ENCODE assay signal across 28 cellular contexts in genomic region chr3:14332392-14332791, GRCh38.
"Had no signal": no experiment of that assay in that cellular context is flagged by ENCODE, and none has a peak within 500 bp of the region (broad histone marks: within the 10 kb centered on the region; RNA-seq: fewer than 3 reads in every experiment).

No MANE protein-coding gene starts in this region.

- H3K27me3 ChIP-seq: colonic mucosa, gastrocnemius medialis, neutrophil, pancreas, right atrium auricular region, tibial nerve, upper lobe of right lung, uterus had no signal

- H3K27ac Mint-ChIP-seq: dendritic cell treated with granulocyte-macrophage colony-stimulating factor and Interleukin-4, amounts not matched to agents 40 ng/mL and 50 ng/mL, for 4 days; endodermal cell; naive thymus-derived CD4-positive, alpha-beta T cell had no signal

- H3K4me1 ChIP-seq: colonic mucosa, right atrium auricular region, tibial nerve, upper lobe of right lung, uterus had no signal

- FAIRE-seq: kidney, pancreas had no signal

- H3K9me3 Mint-ChIP-seq: dendritic cell treated with granulocyte-macrophage colony-stimulating factor and Interleukin-4, amounts not matched to agents 40 ng/mL and 50 ng/mL, for 4 days; endodermal cell had no signal

- H3K36me3 ChIP-seq: colonic mucosa, gastrocnemius medialis, neutrophil, pancreas, prostate gland, right atrium auricular region, thoracic aorta, tibial nerve, upper lobe of right lung, uterus had no signal

- H3K9me3 ChIP-seq: colonic mucosa, gastrocnemius medialis, neutrophil, pancreas, prostate gland, right atrium auricular region, thoracic aorta, tibial nerve, upper lobe of right lung, uterus had no signal

- DNase-seq: colonic mucosa; effector CD8-positive, alpha-beta T cell; endodermal cell; foreskin fibroblast; gastrocnemius medialis; head of caudate nucleus; kidney; mesendoderm; midbrain; naive thymus-derived CD4-positive, alpha-beta T cell; stimulated activated CD4-positive, alpha-beta T cell treated with anti-CD3 and anti-CD28 coated beads, Interleukin-2, amount 100 ng/mL, for 24 hours; stimulated activated CD4-positive, alpha-beta T cell treated with anti-CD3 and anti-CD28 coated beads, Interleukin-4, amount 100 ng/mL, for 24 hours; stimulated activated naive CD8-positive, alpha-beta T cell treated with anti-CD3 and anti-CD28 coated beads, Interleukin-15, Interleukin-2, amounts not matched to agents 100 U/mL and 50 U/mL, for 24 hours; upper lobe of right lung; uterus had no signal

- ATAC-seq: esophagus mucosa; gastrocnemius medialis; left lobe of liver; naive thymus-derived CD4-positive, alpha-beta T cell; pancreas; sciatic nerve; stimulated activated effector memory CD8-positive, alpha-beta T cell treated with anti-CD3 and anti-CD28 coated beads, Interleukin-12 subunit alpha, Interleukin-12 subunit beta, amount 100 ng/mL, for 72 hours; stimulated activated naive CD8-positive, alpha-beta T cell treated with anti-CD3 and anti-CD28 coated beads, Interleukin-15, Interleukin-2, amounts not matched to agents 100 U/mL and 50 U/mL, for 24 hours; upper lobe of right lung had no signal

- H3K4me3 ChIP-seq: colonic mucosa, gastrocnemius medialis, pancreas, prostate gland, right atrium auricular region, smooth muscle cell, thoracic aorta, tibial nerve, upper lobe of right lung, uterus had no signal

- H3K4me3 Mint-ChIP-seq: dendritic cell treated with granulocyte-macrophage colony-stimulating factor and Interleukin-4, amounts not matched to agents 40 ng/mL and 50 ng/mL, for 4 days; endodermal cell; naive thymus-derived CD4-positive, alpha-beta T cell; stimulated activated effector memory CD8-positive, alpha-beta T cell treated with anti-CD3 and anti-CD28 coated beads, Interleukin-12 subunit alpha, Interleukin-12 subunit beta, amount 100 ng/mL, for 72 hours had no signal

- H3K4me1 Mint-ChIP-seq: naive thymus-derived CD4-positive, alpha-beta T cell; stimulated activated effector memory CD8-positive, alpha-beta T cell treated with anti-CD3 and anti-CD28 coated beads, Interleukin-12 subunit alpha, Interleukin-12 subunit beta, amount 100 ng/mL, for 72 hours had no signal

- H3K27ac ChIP-seq: colonic mucosa, epithelial cell of prostate, gastrocnemius medialis, neutrophil, pancreas, prostate gland, right atrium auricular region, thoracic aorta, tibial nerve, upper lobe of right lung, uterus had no signal

- H3K36me3 Mint-ChIP-seq: naive thymus-derived CD4-positive, alpha-beta T cell; stimulated activated effector memory CD8-positive, alpha-beta T cell treated with anti-CD3 and anti-CD28 coated beads, Interleukin-12 subunit alpha, Interleukin-12 subunit beta, amount 100 ng/mL, for 72 hours had no signal

- H3K4me2 ChIP-seq: smooth muscle cell had no signal
